8 cellular contexts compared by ENCODE assay signal in the genomic region with DNA sequence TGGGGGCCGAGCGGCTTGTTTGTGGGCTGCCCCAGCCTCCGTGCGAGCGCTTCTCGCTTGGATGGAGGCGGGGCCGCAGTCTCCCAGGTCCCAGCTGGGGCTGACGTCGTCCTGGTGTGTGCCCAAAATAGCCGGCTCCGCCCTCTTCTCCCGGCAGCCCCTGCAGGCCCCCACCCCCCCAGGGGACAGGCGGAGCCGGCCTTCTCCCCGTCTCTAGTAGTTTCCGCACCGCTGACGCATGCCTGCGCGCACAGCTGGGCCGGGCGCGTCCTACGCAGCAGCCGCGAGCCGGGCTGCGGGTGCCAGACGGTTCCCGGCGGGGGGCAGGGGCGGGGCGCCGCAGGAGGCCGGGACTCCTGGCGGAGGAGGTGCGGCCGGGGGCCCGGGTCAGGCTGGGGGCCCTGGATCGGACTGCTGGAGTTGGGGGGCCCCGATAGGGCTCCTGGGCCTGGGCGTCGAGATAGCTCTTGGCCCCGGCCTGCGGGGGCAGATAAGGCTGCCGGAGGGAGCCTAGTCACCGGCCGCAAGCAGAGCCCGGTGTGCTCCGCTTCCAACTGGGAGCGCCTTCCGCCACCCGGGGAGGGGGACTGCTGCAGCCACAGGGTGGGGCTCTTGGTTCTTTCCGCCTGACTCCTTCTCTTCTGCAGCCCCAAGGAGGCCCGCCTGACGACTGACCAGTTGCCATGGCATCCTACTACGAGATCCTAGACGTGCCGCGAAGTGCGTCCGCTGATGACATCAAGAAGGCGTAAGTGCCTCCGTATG.
DNase-seq lines count a peak whose midpoint lies in the region; ATAC-seq and TF ChIP-seq lines count a peak whose summit lies in the region.

A gene (plus strand): TSS at position 216 of the 765 bp plus-strand sequence. CDS start 468 bp downstream, at position 684.

- no peaks in the 10 kb centered on the region for H3K9me2 ChIP-seq in MM.1S (replicated peaks; ENCODE audit: insufficient read depth, low read length)

- peaks cover 61% of the 10 kb centered on the region for H3K4me1 Mint-ChIP-seq in nephron progenitor cell
- peaks cover 55% of the 10 kb centered on the region for H3K4me1 Mint-ChIP-seq in stimulated activated naive CD8-positive, alpha-beta T cell treated with anti-CD3 and anti-CD28 coated beads, Interleukin-15, amount 100 ng/mL, for 72 hours

- ATAC-seq in stimulated activated naive CD8-positive, alpha-beta T cell treated with anti-CD3 and anti-CD28 coated beads, Interleukin-15, amount 100 ng/mL, for 72 hours: peak; percentile 92

- H3K36me3 ChIP-seq in ES-I3 (ENCODE audit: insufficient read depth, low read length) (no peaks in the 10 kb centered on the region), HAP-1 (replicated peaks) (peaks cover 4% of the 10 kb centered on the region; the same call in 1 of the 2 replicates), MM.1S (replicated peaks; ENCODE audit: insufficient read depth, low read length) (no peaks in the 10 kb centered on the region)

- H2AFZ ChIP-seq in MM.1S (ENCODE audit: low read length): peak within 1 kb of the TSS; percentile 95

- H3K9me3 Mint-ChIP-seq in nephron progenitor cell: no peaks in the 10 kb centered on the region
- H3K9me3 Mint-ChIP-seq in stimulated activated naive CD8-positive, alpha-beta T cell treated with anti-CD3 and anti-CD28 coated beads, Interleukin-15, amount 100 ng/mL, for 72 hours: no peaks in the 10 kb centered on the region

- H3K4me2 ChIP-seq in MM.1S (ENCODE audit: low read depth, low read length): peak within 1 kb of the TSS; percentile 81

- in situ Hi-C loops in HAP-1 (cut with MboI; ENCODE audit: low sequenced_read_pairs): no loop called here

- H3K4me3 ChIP-seq in HAP-1: peak within 1 kb of the TSS; percentile 48
- H3K4me3 ChIP-seq in MM.1S (ENCODE audit: low read length): peak within 1 kb of the TSS; percentile 67

- peaks cover 5% of the 10 kb centered on the region for H3K27me3 Mint-ChIP-seq in nephron progenitor cell (ENCODE audit: low read depth, poor library complexity)
- no peaks in the 10 kb centered on the region for H3K27me3 Mint-ChIP-seq in stimulated activated naive CD8-positive, alpha-beta T cell treated with anti-CD3 and anti-CD28 coated beads, Interleukin-15, amount 100 ng/mL, for 72 hours

- TF ChIP-seq CTCF in MM.1S (IDR thresholded peaks at IDR 0.05; ENCODE audit: low read length) (no peak), nephron progenitor cell (IDR thresholded peaks at IDR 0.05) (no peak)

- H3K4me1 ChIP-seq in ES-I3 (ENCODE audit: insufficient read depth, low read length) (peaks cover 22% of the 10 kb centered on the region), HAP-1 (peaks cover 12% of the 10 kb centered on the region), MM.1S (ENCODE audit: low read length) (peaks cover 21% of the 10 kb centered on the region)

- peak within 1 kb of the TSS; percentile 88 for H3K27ac ChIP-seq in MM.1S (ENCODE audit: low read length)

- H3K27ac Mint-ChIP-seq in nephron progenitor cell: peak within 1 kb of the TSS; percentile 95
- H3K27ac Mint-ChIP-seq in stimulated activated naive CD8-positive, alpha-beta T cell treated with anti-CD3 and anti-CD28 coated beads, Interleukin-15, amount 100 ng/mL, for 72 hours: peak within 1 kb of the TSS; percentile 99

- H3F3A ChIP-seq in MM.1S (ENCODE audit: insufficient read depth, low read length): peaks cover 15% of the 10 kb centered on the region

- H4K20me1 ChIP-seq in MM.1S (ENCODE audit: insufficient read depth, low read length): no peaks in the 10 kb centered on the region

- H3K4me3 Mint-ChIP-seq in nephron progenitor cell: peak within 1 kb of the TSS; percentile 91
- peak within 1 kb of the TSS; percentile 95 to 99 for H3K4me3 Mint-ChIP-seq in stimulated activated naive CD8-positive, alpha-beta T cell treated with anti-CD3 and anti-CD28 coated beads, Interleukin-15, amount 100 ng/mL, for 72 hours

- peaks cover 10% of the 10 kb centered on the region for H3K79me2 ChIP-seq in MM.1S (ENCODE audit: low read length)

- H3K36me3 Mint-ChIP-seq in nephron progenitor cell (ENCODE audit: low read depth): peaks cover 10% of the 10 kb centered on the region

- no peaks in the 10 kb centered on the region for H3K27me3 ChIP-seq in HAP-1 (ENCODE audit: low read depth)
- H3K27me3 ChIP-seq in MM.1S (replicated peaks; ENCODE audit: insufficient read depth, low read length): no peaks in the 10 kb centered on the region

- peak; percentile 95 to 99 for DNase-seq in HAP-1 (ENCODE audit: low spot score in 2 of 2)
- peak; percentile 99 for DNase-seq in MM.1S
- DNase-seq in SIG-M5 (lab: John Stamatoyannopoulos, UW): peak; percentile 89
- DNase-seq in activated gamma-delta T cell (lab: John Stamatoyannopoulos, UW): peak; percentile 98
- peak; percentile 97 for DNase-seq in fibroblast of the conjunctiva (ENCODE audit: low read depth)
- peak; percentile 97 for DNase-seq in nephron progenitor cell
- DNase-seq in stimulated activated naive CD8-positive, alpha-beta T cell treated with anti-CD3 and anti-CD28 coated beads, Interleukin-15, amount 100 ng/mL, for 72 hours: peak; percentile 99

- H3K9me3 ChIP-seq in ES-I3 (ENCODE audit: control insufficient read depth, insufficient read depth, low read length) (no peaks in the 10 kb centered on the region), HAP-1 (no peaks in the 10 kb centered on the region), MM.1S (replicated peaks; ENCODE audit: insufficient read depth, low read length) (no peaks in the 10 kb centered on the region)

- H3K9ac ChIP-seq in ES-I3 (ENCODE audit: low read depth, low read length) (peak within 1 kb of the TSS; percentile 65), MM.1S (ENCODE audit: low read length) (peak within 1 kb of the TSS; percentile 96)

Comparison
In these comparisons a context has a peak if more than half of its experiments do, and no peak if none do; other contexts are left out.
1. Peak in every context shown above with its lines: DNase-seq, ATAC-seq, H3K4me3 ChIP-seq and H3K27ac ChIP-seq.